Comparison of ENCODE assay signal across 17 cellular contexts in the genomic region with DNA sequence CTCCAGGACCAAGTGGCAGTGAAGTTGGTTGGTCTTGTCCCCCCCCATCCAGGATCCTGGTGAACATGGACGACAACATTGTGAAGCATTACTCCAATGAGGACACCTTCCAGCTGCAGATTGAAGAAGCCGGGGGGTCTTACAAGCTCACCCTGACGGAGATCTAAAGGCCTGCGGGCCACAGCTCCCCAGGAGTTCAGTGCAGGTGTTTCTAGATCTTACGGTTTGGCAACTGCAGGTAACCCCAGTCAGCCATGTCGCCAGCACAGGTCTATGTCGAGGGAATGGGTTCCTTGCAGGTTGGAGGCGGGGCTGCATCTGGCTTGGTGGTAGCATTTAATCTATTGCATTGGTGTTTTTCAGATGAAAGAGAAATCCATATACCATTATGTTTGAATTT. TPM values are rescaled to one million over a fixed set of nuclear protein-coding genes. Genes with fewer than 3 reads are reported as not detected.
DNase-seq lines count a peak whose midpoint lies in the region; ATAC-seq and TF ChIP-seq lines count a peak whose summit lies in the region.
"Had no signal": no experiment of that assay in that cellular context is flagged by ENCODE, and none has a peak within 500 bp of the region (broad histone marks: within the 10 kb centered on the region; RNA-seq: fewer than 3 reads in every experiment).

No MANE protein-coding gene starts in this region.

- TF ChIP-seq CTCF in heart left ventricle (IDR thresholded peaks at IDR 0.05) (no peak), coronary artery (IDR thresholded peaks at IDR 0.05) (no peak)

- no peak for TF ChIP-seq POLR2A in heart left ventricle (IDR thresholded peaks at IDR 0.05)

- peaks cover 20% of the 10 kb centered on the region for H3K27me3 Mint-ChIP-seq in stimulated activated naive CD8-positive, alpha-beta T cell treated with anti-CD3 and anti-CD28 coated beads, Interleukin-15, amount 100 ng/mL, for 72 hours
- H3K27me3 Mint-ChIP-seq: CD4-positive, CD25-positive, alpha-beta regulatory T cell had no signal

- no peaks in the 10 kb centered on the region for H3K9me3 Mint-ChIP-seq in stimulated activated naive CD8-positive, alpha-beta T cell treated with anti-CD3 and anti-CD28 coated beads, Interleukin-15, amount 100 ng/mL, for 72 hours
- H3K9me3 Mint-ChIP-seq: HFFc6 had no signal

- no peak overlapping the region for H3K27ac Mint-ChIP-seq in stimulated activated naive CD8-positive, alpha-beta T cell treated with anti-CD3 and anti-CD28 coated beads, Interleukin-15, amount 100 ng/mL, for 72 hours
- H3K27ac Mint-ChIP-seq: HFFc6 had no signal

- H3K9me3 ChIP-seq in heart left ventricle (no peaks in the 10 kb centered on the region), aorta (ENCODE audit: control insufficient read depth, low read length) (no peaks in the 10 kb centered on the region)
- H3K9me3 ChIP-seq: HAP-1 had no signal

- DNase-seq in cardiac septum (ENCODE audit: low spot score) (peak; percentile 53), heart left ventricle (no peak), coronary artery (ENCODE audit: low spot score) (peak; percentile 41), posterior vena cava (ENCODE audit: low spot score) (peak; percentile 46), aorta (peak; percentile 5 to 34), SK-N-DZ (ENCODE audit: low spot score) (no peak), iPS-NIHi7 (ENCODE audit: extremely low spot score) (no peak)
- no peak for DNase-seq in stimulated activated naive CD8-positive, alpha-beta T cell treated with anti-CD3 and anti-CD28 coated beads, Interleukin-15, amount 100 ng/mL, for 72 hours
- DNase-seq: ACHN; Calu3; CD4-positive, CD25-positive, alpha-beta regulatory T cell; DMS79; HFFc6 had no signal

- H3K4me1 ChIP-seq in heart left ventricle, result peaks cover 0 to 19% (median 4%) of the 10 kb centered on the region in 12 donors
- H3K4me1 ChIP-seq in aorta (ENCODE audit: control insufficient read depth in 1 of 2, insufficient read depth in 2 of 2, low read length in 2 of 2), result no peaks in the 10 kb centered on the region

- ATAC-seq in heart left ventricle (no peak), aorta (ENCODE audit: low FRiP score) (no peak)
- ATAC-seq in stimulated activated naive CD8-positive, alpha-beta T cell treated with anti-CD3 and anti-CD28 coated beads, Interleukin-15, amount 100 ng/mL, for 72 hours, result no peak
- ATAC-seq: GM12878, HepG2 had no signal

- H3K4me3 Mint-ChIP-seq in stimulated activated naive CD8-positive, alpha-beta T cell treated with anti-CD3 and anti-CD28 coated beads, Interleukin-15, amount 100 ng/mL, for 72 hours, result no peak overlapping the region
- H3K4me3 Mint-ChIP-seq: CD4-positive, CD25-positive, alpha-beta regulatory T cell; HFFc6 had no signal

- no peak overlapping the region for H3K27ac ChIP-seq in heart left ventricle
- H3K27ac ChIP-seq in coronary artery, result no peak overlapping the region
- no peak overlapping the region for H3K27ac ChIP-seq in aorta (ENCODE audit: low read depth in 1 of 2, low read length in 2 of 2)

- H3K27me3 ChIP-seq in heart left ventricle (no peaks in the 10 kb centered on the region), aorta (ENCODE audit: control insufficient read depth in 1 of 2, insufficient read depth in 2 of 2, low read length in 1 of 2) (no peaks in the 10 kb centered on the region)
- H3K27me3 ChIP-seq: BLaER1 treated with 17β-estradiol and CSF1 and Interleukin-3, amounts not matched to agents 10 nM and 100 nM had no signal

- H3K36me3 ChIP-seq in heart left ventricle (no peaks in the 10 kb centered on the region), aorta (ENCODE audit: control insufficient read depth in 1 of 2, insufficient read depth in 2 of 2, low read length in 1 of 2) (no peaks in the 10 kb centered on the region)
- H3K36me3 ChIP-seq: BLaER1 treated with 17β-estradiol and CSF1 and Interleukin-3, amounts not matched to agents 10 nM and 100 nM had no signal

- intact Hi-C loops in cardiac septum (cut with DNase I), result no loop called here
- intact Hi-C loops in heart left ventricle (cut with DNase I), result no loop called here
- intact Hi-C loops in posterior vena cava (cut with DNase I), result no loop called here
- intact Hi-C loops in aorta (cut with DNase I), result no loop called here

- WGBS in heart left ventricle, 4 donors, result 90 to 98% (median 95%) methylated on average over 8 of the region's 8 CpGs
- 93 to 94% methylated on average over 8 of the region's 8 CpGs for WGBS in aorta, 2 donors

- no peaks in the 10 kb centered on the region for H3K4me1 Mint-ChIP-seq in stimulated activated naive CD8-positive, alpha-beta T cell treated with anti-CD3 and anti-CD28 coated beads, Interleukin-15, amount 100 ng/mL, for 72 hours

- H3K4me3 ChIP-seq in heart left ventricle (no peak overlapping the region), coronary artery (no peak overlapping the region), aorta (ENCODE audit: low read length in 2 of 2) (no peak overlapping the region)
- H3K4me3 ChIP-seq: BLaER1 treated with 17β-estradiol and CSF1 and Interleukin-3, amounts not matched to agents 10 nM and 100 nM; GM12878; HAP-1 had no signal

RNA-seq across cellular contexts. Expression of a gene that starts 42.8 kb away (rescaled TPM):
- total RNA-seq in cardiac septum (22.3 TPM), heart left ventricle (10 to 100 TPM; 11.8 to 43.8 (median 21.4) TPM), posterior vena cava (10 to 100 TPM; 25.0 to 55.4 TPM), aorta (10 to 100 TPM; 30.7 to 33.6 TPM)
- polyA plus RNA-seq in heart left ventricle (1 to 10 TPM; 5.4 to 8.0 TPM), aorta (10 to 100 TPM in 1 of 2 donors, 1 to 10 TPM in 1; 7.8 to 10.2 TPM)
- 0.61 and 0.80 TPM in 2 replicates for polyA plus RNA-seq in SK-N-DZ (2014; cell fraction: cytosol; rRNA removed)
- 0.29 and 0.32 TPM in 2 replicates for polyA plus RNA-seq in SK-N-DZ (2014; cell fraction: nucleus; rRNA removed)

RNA-seq across cellular contexts. Expression of a gene that starts 49.0 kb away (rescaled TPM):
- total RNA-seq in cardiac septum, result 1.1 TPM
- total RNA-seq in heart left ventricle, result 1 to 10 TPM in 6 of 9 donors, under 1 TPM in 3; 0.79 to 2.8 (median 1.1) TPM
- polyA plus RNA-seq in heart left ventricle, result under 1 TPM; 0.50 to 0.57 TPM
- 1 to 10 TPM; 1.9 to 2.3 TPM for total RNA-seq in posterior vena cava
- 1 to 10 TPM; 1.6 to 2.5 TPM for total RNA-seq in aorta
- polyA plus RNA-seq in aorta, result under 1 TPM; 0.15 to 0.25 TPM
- polyA plus RNA-seq in SK-N-DZ (2014; cell fraction: cytosol; rRNA removed), result 3.4 and 8.7 TPM in 2 replicates
- 14.4 and 24.5 TPM in 2 replicates for polyA plus RNA-seq in SK-N-DZ (2014; cell fraction: nucleus; rRNA removed)

Comparison
In these comparisons a context has a peak if more than half of its experiments do, and no peak if none do; other contexts are left out.
1. DNase-seq: peak in cardiac septum (single experiment), coronary artery (single experiment), posterior vena cava (single experiment) and aorta (2 of 2); none in heart left ventricle (0 of 5), SK-N-DZ (single experiment), stimulated activated naive CD8-positive, alpha-beta T cell treated with anti-CD3 and anti-CD28 coated beads, Interleukin-15, amount 100 ng/mL, for 72 hours (0 of 2) and iPS-NIHi7 (single experiment).